ENCODE assay signal across 20 cellular contexts in genomic region chr1:3711381-3711779, GRCh38. TPM values are rescaled to one million over a fixed set of nuclear protein-coding genes. Genes with fewer than 3 reads are reported as not detected.
DNase-seq lines count a peak whose midpoint lies in the region; ATAC-seq, FAIRE-seq and TF ChIP-seq lines count a peak whose summit lies in the region.
"Had no signal": no experiment of that assay in that cellular context is flagged by ENCODE, and none has a peak within 500 bp of the region (broad histone marks: within the 10 kb centered on the region; RNA-seq: fewer than 3 reads in every experiment).

No MANE protein-coding gene starts in this region.

- H3K27ac ChIP-seq in HEK293 (ENCODE audit: extremely low read depth, low read depth, low read length) (no peak overlapping the region), RWPE2 (ENCODE audit: poor library complexity, severe bottlenecking) (peak overlapping the region; percentile 60), H1 (ENCODE audit: low read depth, low read length) (no peak overlapping the region), keratinocyte (ENCODE audit: control insufficient read depth, insufficient read depth, low read length) (no peak overlapping the region)
- H3K27ac ChIP-seq in CD8-positive, alpha-beta T cell (ENCODE audit: low read depth, low read length): no peak overlapping the region
- H3K27ac ChIP-seq: BLaER1 treated with 17β-estradiol and CSF1 and Interleukin-3, amounts not matched to agents 10 nM and 100 nM had no signal

- CTCF ChIA-PET in HEK293 (lab: Yijun Ruan, JAX) (interaction anchor here (2.0 kb wide), 1 partner anchor 13 kb away, joined by 11 read pairs; no protein-coding TSS in a partner anchor), H1 (lab: Charles Lee; ENCODE audit: partially characterized antibody) (interaction anchor here (0.7 to 6.3 kb wide), 7 partner anchors 8 to 29 kb away, joined by 3 to 49 read pairs (median 5); no protein-coding TSS in a partner anchor)
- CTCF ChIA-PET in CD8-positive, alpha-beta T cell (lab: Charles Lee): interaction anchor here (1.7 to 2.7 kb wide), 2 partner anchors 10 to 13 kb away, joined by 6 to 7 read pairs; no protein-coding TSS in a partner anchor

- no peak overlapping the region for H2BK120ac ChIP-seq in H1 (replicated peaks; ENCODE audit: low read depth, low read length)

- H4K20me1 ChIP-seq in H1 (replicated peaks in 1 of 2; ENCODE audit: control insufficient read depth in 1 of 2, insufficient read depth in 2 of 2, low read length in 2 of 2) (peaks cover 6 to 19% of the 10 kb centered on the region in 2 experiments), keratinocyte (ENCODE audit: control insufficient read depth, extremely low read depth, insufficient read depth, low read length) (no peaks in the 10 kb centered on the region)

- no peak overlapping the region for H3K23ac ChIP-seq in H1 (ENCODE audit: insufficient read length)

- H3K4me1 Mint-ChIP-seq in CD8-positive, alpha-beta T cell (ENCODE audit: low read depth): no peaks in the 10 kb centered on the region
- no peaks in the 10 kb centered on the region for H3K4me1 Mint-ChIP-seq in activated T-helper 1 cell treated with anti-CD3 and anti-CD28 coated beads, Interleukin-12 subunit alpha, Interleukin-12 subunit beta, Interleukin-2, Interleukin-4 antibody, amounts not matched to agents 30 ng/mL and 10 ng/mL and 1 ng/mL, durations not matched to agents 14 hours and 24 hours and 36 hours (ENCODE audit: low read depth)
- H3K4me1 Mint-ChIP-seq: CD4-positive, CD25-positive, alpha-beta regulatory T cell had no signal

- H3K4me1 ChIP-seq in HEK293 (ENCODE audit: control insufficient read depth, insufficient read depth, low read length) (no peaks in the 10 kb centered on the region), RWPE2 (ENCODE audit: insufficient read depth, poor library complexity, severe bottlenecking) (peaks cover 23% of the 10 kb centered on the region), H1 (replicated peaks in 1 of 4; ENCODE audit: control insufficient read depth in 3 of 4, insufficient read depth in 4 of 4, low read length in 3 of 4) (peaks cover 4 to 32% (median 27%) of the 10 kb centered on the region in 4 experiments), keratinocyte (ENCODE audit: control insufficient read depth, extremely low read depth, insufficient read depth, low read length) (peaks cover 49% of the 10 kb centered on the region)
- no peaks in the 10 kb centered on the region for H3K4me1 ChIP-seq in CD8-positive, alpha-beta T cell (ENCODE audit: insufficient read depth, low read length)
- H3K4me1 ChIP-seq: HAP-1 had no signal

- H2AFZ ChIP-seq in H1 (ENCODE audit: low read length) (no peak overlapping the region), keratinocyte (ENCODE audit: control insufficient read depth, low read length) (no peak overlapping the region)

- H3K9me1 ChIP-seq in keratinocyte (ENCODE audit: control insufficient read depth, extremely low read depth, insufficient read depth, low read length): no peaks in the 10 kb centered on the region

- WGBS in H1 (ENCODE audit: extremely low coverage in 1 of 2, insufficient coverage in 1 of 2, insufficient read length in 1 of 2, insufficient replicate concordance in 2 of 2, low coverage in 1 of 2, low lambda C conversion rate in 2 of 2, missing lambda C conversion rate in 1 of 2), 2 experiments: 83% methylated on average over 11 of the region's 11 CpGs; no CpG with 5 or more reads in 1 of the 2 experiments

- H4K91ac ChIP-seq in H1 (replicated peaks; ENCODE audit: insufficient read length, low read length): no peak overlapping the region

- peaks cover 25% of the 10 kb centered on the region for H3K27me3 Mint-ChIP-seq in CD8-positive, alpha-beta T cell (ENCODE audit: low read depth)
- H3K27me3 Mint-ChIP-seq in activated T-helper 1 cell treated with anti-CD3 and anti-CD28 coated beads, Interleukin-12 subunit alpha, Interleukin-12 subunit beta, Interleukin-2, Interleukin-4 antibody, amounts not matched to agents 30 ng/mL and 10 ng/mL and 1 ng/mL, durations not matched to agents 14 hours and 24 hours and 36 hours (ENCODE audit: insufficient read depth): peaks cover 5% of the 10 kb centered on the region
- H3K27me3 Mint-ChIP-seq: CD4-positive, CD25-positive, alpha-beta regulatory T cell had no signal

- no peak overlapping the region for H3K27ac Mint-ChIP-seq in CD8-positive, alpha-beta T cell
- H3K27ac Mint-ChIP-seq in activated T-helper 1 cell treated with anti-CD3 and anti-CD28 coated beads, Interleukin-12 subunit alpha, Interleukin-12 subunit beta, Interleukin-2, Interleukin-4 antibody, amounts not matched to agents 30 ng/mL and 10 ng/mL and 1 ng/mL, durations not matched to agents 14 hours and 24 hours and 36 hours: no peak overlapping the region
- H3K27ac Mint-ChIP-seq: HFFc6 had no signal

- ATAC-seq in RWPE2 (ENCODE audit: low read depth): no peak
- ATAC-seq in CD8-positive, alpha-beta T cell: no peak

- no peak for TF ChIP-seq RAD21 in H1 (IDR thresholded peaks at IDR 0.05 in 1 of 2, conservative IDR thresholded peaks at IDR 0.05 in 1 of 2; ENCODE audit: low read depth in 2 of 2, low read length in 2 of 2)

- TF ChIP-seq EP300 in H1 (IDR thresholded peaks at IDR 0.05; ENCODE audit: borderline replicate concordance in 1 of 2, low read depth in 2 of 2, low read length in 2 of 2): no peak

- TF ChIP-seq POLR2A in H1 (IDR thresholded peaks at IDR 0.05; ENCODE audit: control extremely low read depth in 1 of 2, low read depth in 2 of 2, low read length in 2 of 2): no peak

- no peak overlapping the region for H3K4me2 ChIP-seq in H1 (ENCODE audit: insufficient read depth in 1 of 2, low read depth in 2 of 2, low read length in 2 of 2)
- peak overlapping the region; percentile 69 for H3K4me2 ChIP-seq in keratinocyte (ENCODE audit: control insufficient read depth, extremely low read depth, insufficient read depth, low read depth, low read length)
- H3K4me2 ChIP-seq: BLaER1 treated with 17β-estradiol and CSF1 and Interleukin-3, amounts not matched to agents 10 nM and 100 nM had no signal

- intact Hi-C loops in CD8-positive, alpha-beta T cell (cut with DNase I, micrococcal nuclease): no loop called here
- intact Hi-C loops in activated T-helper 1 cell treated with anti-CD3 and anti-CD28 coated beads, Interleukin-12 subunit alpha, Interleukin-12 subunit beta, Interleukin-2, Interleukin-4 antibody, amounts not matched to agents 30 ng/mL and 10 ng/mL and 1 ng/mL, durations not matched to agents 14 hours and 24 hours and 36 hours (cut with micrococcal nuclease): no loop called here

- no peaks in the 10 kb centered on the region for H3K9me3 Mint-ChIP-seq in CD8-positive, alpha-beta T cell
- no peaks in the 10 kb centered on the region for H3K9me3 Mint-ChIP-seq in activated T-helper 1 cell treated with anti-CD3 and anti-CD28 coated beads, Interleukin-12 subunit alpha, Interleukin-12 subunit beta, Interleukin-2, Interleukin-4 antibody, amounts not matched to agents 30 ng/mL and 10 ng/mL and 1 ng/mL, durations not matched to agents 14 hours and 24 hours and 36 hours
- H3K9me3 Mint-ChIP-seq: HFFc6 had no signal

- H3K4me3 Mint-ChIP-seq in CD8-positive, alpha-beta T cell: no peak overlapping the region
- no peak overlapping the region for H3K4me3 Mint-ChIP-seq in activated T-helper 1 cell treated with anti-CD3 and anti-CD28 coated beads, Interleukin-12 subunit alpha, Interleukin-12 subunit beta, Interleukin-2, Interleukin-4 antibody, amounts not matched to agents 30 ng/mL and 10 ng/mL and 1 ng/mL, durations not matched to agents 14 hours and 24 hours and 36 hours
- H3K4me3 Mint-ChIP-seq: CD4-positive, CD25-positive, alpha-beta regulatory T cell; HFFc6 had no signal

- no peak overlapping the region for H4K5ac ChIP-seq in H1 (ENCODE audit: insufficient read length, low read depth, low read length)

- H3K36me3 ChIP-seq in HEK293 (ENCODE audit: control insufficient read depth in 2 of 2, insufficient read depth in 1 of 2, low read length in 2 of 2): peaks cover 0 to 39% of the 10 kb centered on the region in 2 experiments; a peak in 1 of 3 replicates
- no peaks in the 10 kb centered on the region for H3K36me3 ChIP-seq in RWPE2 (ENCODE audit: low read depth)
- no peaks in the 10 kb centered on the region for H3K36me3 ChIP-seq in H1 (ENCODE audit: control insufficient read depth in 2 of 4, insufficient read depth in 4 of 4, low read length in 3 of 4)
- no peaks in the 10 kb centered on the region for H3K36me3 ChIP-seq in keratinocyte (ENCODE audit: control insufficient read depth in 2 of 2, extremely low read depth in 1 of 2, insufficient read depth in 2 of 2, low read length in 2 of 2)
- H3K36me3 ChIP-seq in CD8-positive, alpha-beta T cell (ENCODE audit: insufficient read depth, low read length): no peaks in the 10 kb centered on the region
- H3K36me3 ChIP-seq: BLaER1 treated with 17β-estradiol and CSF1 and Interleukin-3, amounts not matched to agents 10 nM and 100 nM; HAP-1 had no signal

- no peak overlapping the region; the same call in 1 of the 2 replicates for H3K18ac ChIP-seq in H1 (ENCODE audit: extremely low read depth, low read length)

- no peak overlapping the region for H2BK15ac ChIP-seq in H1 (ENCODE audit: low read length)

- H3K9ac ChIP-seq in H1 (replicated peaks in 1 of 4; ENCODE audit: extremely low read depth in 1 of 4, low read depth in 3 of 4, low read length in 3 of 4) (no peak overlapping the region; a peak in 1 of 7 replicates), keratinocyte (ENCODE audit: control insufficient read depth, extremely low read depth, insufficient read depth, low read length) (peak overlapping the region; percentile 9)
- H3K9ac ChIP-seq: BLaER1 treated with 17β-estradiol and CSF1 and Interleukin-3, amounts not matched to agents 10 nM and 100 nM had no signal

- H2BK12ac ChIP-seq in H1 (ENCODE audit: low read depth, low read length): no peak overlapping the region; the same call in 1 of the 2 replicates

- H3K4ac ChIP-seq in H1 (replicated peaks; ENCODE audit: insufficient read length, low read depth, low read length): peak overlapping the region; percentile 32

- H3K79me2 ChIP-seq in H1 (ENCODE audit: control insufficient read depth in 1 of 2, insufficient read depth in 2 of 2, low read length in 2 of 2): no peaks in the 10 kb centered on the region
- no peaks in the 10 kb centered on the region for H3K79me2 ChIP-seq in keratinocyte (ENCODE audit: control insufficient read depth, insufficient read depth, low read length)

- H4K8ac ChIP-seq in H1 (ENCODE audit: extremely low read depth, insufficient read depth, low read length): no peak overlapping the region

- no peak overlapping the region for H3K14ac ChIP-seq in H1 (ENCODE audit: insufficient read length)

- H3K23me2 ChIP-seq in H1 (ENCODE audit: low read depth, low read length): no peaks in the 10 kb centered on the region; the same call in 1 of the 2 replicates

- H3K27me3 ChIP-seq in RWPE2 (ENCODE audit: insufficient read depth, poor library complexity, severe bottlenecking): no peaks in the 10 kb centered on the region
- peaks cover 0 to 17% (median 7%) of the 10 kb centered on the region in 4 experiments; a peak in 4 of 7 replicates for H3K27me3 ChIP-seq in H1 (replicated peaks in 1 of 4; ENCODE audit: control insufficient read depth in 3 of 4, extremely low read depth in 1 of 4, insufficient read depth in 3 of 4, low read length in 3 of 4)
- H3K27me3 ChIP-seq in keratinocyte (ENCODE audit: control insufficient read depth, extremely low read depth, insufficient read depth, low read length): peaks cover 22% of the 10 kb centered on the region
- H3K27me3 ChIP-seq in CD8-positive, alpha-beta T cell (ENCODE audit: insufficient read depth, low read length): no peaks in the 10 kb centered on the region

- H2BK20ac ChIP-seq in H1 (ENCODE audit: low read length): no peak overlapping the region

- H3K56ac ChIP-seq in H1 (replicated peaks; ENCODE audit: insufficient read length, low read depth, low read length): no peak overlapping the region

- H3K79me1 ChIP-seq in H1 (ENCODE audit: low read depth, low read length): no peaks in the 10 kb centered on the region; the same call in 1 of the 2 replicates

- no peaks in the 10 kb centered on the region for H3K36me3 Mint-ChIP-seq in CD8-positive, alpha-beta T cell
- H3K36me3 Mint-ChIP-seq in activated T-helper 1 cell treated with anti-CD3 and anti-CD28 coated beads, Interleukin-12 subunit alpha, Interleukin-12 subunit beta, Interleukin-2, Interleukin-4 antibody, amounts not matched to agents 30 ng/mL and 10 ng/mL and 1 ng/mL, durations not matched to agents 14 hours and 24 hours and 36 hours (ENCODE audit: low read depth): no peaks in the 10 kb centered on the region
- H3K36me3 Mint-ChIP-seq: CD4-positive, CD25-positive, alpha-beta regulatory T cell had no signal

- FAIRE-seq in H1 (lab: Jason Lieb, UNC) (no peak), keratinocyte (lab: Jason Lieb, UNC) (no peak)
- FAIRE-seq: D721Med, GM19239 had no signal

- DNase-seq in RWPE2 (ENCODE audit: low spot score): no peak
- DNase-seq in H1 (ENCODE audit: low read depth in 1 of 2, low spot score in 2 of 2): no peak
- DNase-seq in keratinocyte (ENCODE audit: low read depth, low spot score): no peak
- no peak for DNase-seq in CD8-positive, alpha-beta T cell
- no peak for DNase-seq in activated T-helper 1 cell treated with anti-CD3 and anti-CD28 coated beads, Interleukin-12 subunit alpha, Interleukin-12 subunit beta, Interleukin-2, Interleukin-4 antibody, amounts not matched to agents 30 ng/mL and 10 ng/mL and 1 ng/mL, durations not matched to agents 14 hours and 24 hours and 36 hours (ENCODE audit: low spot score)
- no peak for DNase-seq in HPDE6-E6E7 (ENCODE audit: extremely low spot score)
- no peak for DNase-seq in GM10266 (ENCODE audit: extremely low spot score)
- DNase-seq: ACHN; CD4-positive, CD25-positive, alpha-beta regulatory T cell; DMS153; EL; GDM1; GOT3; HFFc6 had no signal

- dilution Hi-C loops in keratinocyte (cut with MboI; ENCODE audit: extremely low pct_ligation_motif_present, low sequenced_read_pairs): no loop called here

- POLR2A ChIA-PET in HEK293 (lab: Yijun Ruan, JAX) (no interaction called here), H1 (lab: Charles Lee; ENCODE audit: partially characterized antibody) (interaction anchor here (1.8 kb wide), 1 partner anchor 55 kb away, joined by 4 read pairs; no protein-coding TSS in a partner anchor)
- POLR2A ChIA-PET in CD8-positive, alpha-beta T cell (lab: Charles Lee): no interaction called here

- H3K4me3 ChIP-seq in HEK293 (ENCODE audit: low read depth, low read length) (no peak overlapping the region), RWPE2 (ENCODE audit: severe bottlenecking) (no peak overlapping the region), H1 (ENCODE audit: extremely low read depth in 1 of 4, insufficient read depth in 2 of 4, low read depth in 3 of 4, low read length in 4 of 4) (no peak overlapping the region), keratinocyte (ENCODE audit: control insufficient read depth in 2 of 3, extremely low read depth in 1 of 3, insufficient read depth in 2 of 3, low read depth in 1 of 3, low read length in 3 of 3) (peak overlapping the region in 1 of 3 experiments; percentile 5)
- no peak overlapping the region for H3K4me3 ChIP-seq in CD8-positive, alpha-beta T cell (ENCODE audit: low read depth, low read length)
- H3K4me3 ChIP-seq: BLaER1 treated with 17β-estradiol and CSF1 and Interleukin-3, amounts not matched to agents 10 nM and 100 nM; HAP-1 had no signal

- no peak for TF ChIP-seq CTCF in HEK293 (tag by site-specific recombination; IDR thresholded peaks at IDR 0.05)
- no peak for TF ChIP-seq CTCF in RWPE2 (IDR thresholded peaks at IDR 0.05; ENCODE audit: poor library complexity, severe bottlenecking)
- TF ChIP-seq CTCF in H1 (IDR thresholded peaks at IDR 0.05; ENCODE audit: control extremely low read depth in 1 of 3, insufficient read depth in 1 of 3, low read depth in 1 of 3, low read length in 3 of 3): no peak
- TF ChIP-seq CTCF in keratinocyte (optimal IDR thresholded peaks at IDR 0.05 in 1 of 3, IDR thresholded peaks at IDR 0.05 in 1 of 3, conservative IDR thresholded peaks at IDR 0.05 in 1 of 3; ENCODE audit: extremely low read depth in 1 of 3, insufficient read depth in 2 of 3, low read length in 3 of 3): no peak
- TF ChIP-seq CTCF in CD8-positive, alpha-beta T cell (IDR thresholded peaks at IDR 0.05): no peak
- TF ChIP-seq CTCF in GM10266 (IDR thresholded peaks at IDR 0.05; ENCODE audit: control insufficient read depth, insufficient read depth, low read depth, missing control alignments): no peak

- H3K9me3 ChIP-seq in HEK293 (ENCODE audit: control insufficient read depth, insufficient read depth, low read depth, low read length): no peaks in the 10 kb centered on the region
- H3K9me3 ChIP-seq in RWPE2 (ENCODE audit: severe bottlenecking): no peaks in the 10 kb centered on the region
- H3K9me3 ChIP-seq in H1 (ENCODE audit: insufficient read depth in 2 of 2, low read depth in 1 of 2, low read length in 1 of 2): no peaks in the 10 kb centered on the region
- no peaks in the 10 kb centered on the region for H3K9me3 ChIP-seq in keratinocyte (ENCODE audit: control insufficient read depth, low read depth, low read length)
- H3K9me3 ChIP-seq in CD8-positive, alpha-beta T cell (ENCODE audit: low read length): no peaks in the 10 kb centered on the region
- H3K9me3 ChIP-seq: BLaER1 treated with 17β-estradiol and CSF1 and Interleukin-3, amounts not matched to agents 10 nM and 100 nM; HAP-1 had no signal

- H2BK5ac ChIP-seq in H1 (ENCODE audit: low read depth, low read length): no peak overlapping the region

- no peak overlapping the region for H2AK5ac ChIP-seq in H1 (ENCODE audit: low read depth, low read length)

RNA-seq across cellular contexts. Expression of gene CCDC27, which starts 40.9 kb away (rescaled TPM):
- total RNA-seq in H1 (2021; fragmentation: NEBNext Ultra II Directional; extraction: Animal tissue kit (Norgen Biotek cat#: 25700)): not detected in 2 replicates
- polyA plus RNA-seq in H1 (2011; rRNA removed): 0.15 and 0.17 TPM in 2 replicates
- polyA plus RNA-seq in H1 (2011; cell fraction: cytosol; rRNA removed): 0.12 TPM
- 0.26 TPM for polyA plus RNA-seq in H1 (2011; cell fraction: nucleus; rRNA removed)
- 0.08 to 0.36 TPM (median 0.20 TPM) in 4 replicates for polyA plus RNA-seq in H1 (2012, experiment 1 of 2)
- polyA plus RNA-seq in H1 (2012, experiment 2 of 2): not detected
- polyA plus RNA-seq in H1 (2013, experiment 1 of 2): 0.04 TPM
- polyA plus RNA-seq in H1 (2013, experiment 2 of 2): 0.06 TPM
- polyA minus RNA-seq in H1 (2011; rRNA and poly(A)+ RNA removed): 0.12 and 0.25 TPM in 2 replicates
- not detected for polyA minus RNA-seq in H1 (2011; cell fraction: cytosol; rRNA and poly(A)+ RNA removed)
- 0.20 TPM for polyA minus RNA-seq in H1 (2011; cell fraction: nucleus; rRNA and poly(A)+ RNA removed)
- not detected in 3 replicates for polyA plus RNA-seq in keratinocyte
- not detected for polyA plus RNA-seq in keratinocyte (2011; ENCODE audit: low read depth)
- polyA plus RNA-seq in keratinocyte (2011; cell fraction: cytosol; rRNA removed): not detected in 2 replicates
- polyA plus RNA-seq in keratinocyte (2011; cell fraction: nucleus; rRNA removed): not detected in 2 replicates
- not detected in 2 replicates for polyA plus RNA-seq in keratinocyte (2012; ENCODE audit: low replicate concordance)
- not detected in 3 replicates for polyA minus RNA-seq in keratinocyte
- not detected for polyA minus RNA-seq in keratinocyte (2011; cell fraction: cytosol; rRNA and poly(A)+ RNA removed)
- polyA minus RNA-seq in keratinocyte (2011; cell fraction: nucleus; rRNA and poly(A)+ RNA removed): not detected in 2 replicates
- not detected for total RNA-seq in CD8-positive, alpha-beta T cell
- not detected in 2 replicates for total RNA-seq in activated T-helper 1 cell treated with anti-CD3 and anti-CD28 coated beads, Interleukin-12 subunit alpha, Interleukin-12 subunit beta, Interleukin-2, Interleukin-4 antibody, amounts not matched to agents 30 ng/mL and 10 ng/mL and 1 ng/mL, durations not matched to agents 14 hours and 24 hours and 36 hours
- total RNA-seq: A172; CD4-positive, CD25-positive, alpha-beta regulatory T cell; HFFc6 had no signal
- polyA plus RNA-seq: CD4-positive, CD25-positive, alpha-beta regulatory T cell had no signal

RNA-seq across cellular contexts. Expression of gene TP73, which starts 59.1 kb away (rescaled TPM):
- 2.9 and 3.1 TPM in 2 replicates for total RNA-seq in H1 (2021; fragmentation: NEBNext Ultra II Directional; extraction: Animal tissue kit (Norgen Biotek cat#: 25700))
- polyA plus RNA-seq in H1 (2011; rRNA removed): 2.6 and 4.2 TPM in 2 replicates
- 1.3 TPM for polyA plus RNA-seq in H1 (2011; cell fraction: cytosol; rRNA removed)
- polyA plus RNA-seq in H1 (2011; cell fraction: nucleus; rRNA removed): 8.4 TPM
- 1.2 to 3.8 TPM (median 2.8 TPM) in 4 replicates for polyA plus RNA-seq in H1 (2012, experiment 1 of 2)
- 1.3 TPM for polyA plus RNA-seq in H1 (2012, experiment 2 of 2)
- 2.1 TPM for polyA plus RNA-seq in H1 (2013, experiment 1 of 2)
- 2.3 TPM for polyA plus RNA-seq in H1 (2013, experiment 2 of 2)
- polyA minus RNA-seq in H1 (2011; rRNA and poly(A)+ RNA removed): 1.9 and 3.5 TPM in 2 replicates
- 3.4 TPM for polyA minus RNA-seq in H1 (2011; cell fraction: cytosol; rRNA and poly(A)+ RNA removed)
- polyA minus RNA-seq in H1 (2011; cell fraction: nucleus; rRNA and poly(A)+ RNA removed): 6.7 TPM
- 0.10 to 0.23 TPM (median 0.14 TPM) in 3 replicates for polyA plus RNA-seq in keratinocyte
- polyA plus RNA-seq in keratinocyte (2011; ENCODE audit: low read depth): 0.12 TPM
- polyA plus RNA-seq in keratinocyte (2011; cell fraction: cytosol; rRNA removed): 0.05 and 0.14 TPM in 2 replicates
- 0.15 and 0.41 TPM in 2 replicates for polyA plus RNA-seq in keratinocyte (2011; cell fraction: nucleus; rRNA removed)
- 0.14 and 0.36 TPM in 2 replicates for polyA plus RNA-seq in keratinocyte (2012; ENCODE audit: low replicate concordance)
- 0.10 to 0.56 TPM (median 0.10 TPM) in 3 replicates for polyA minus RNA-seq in keratinocyte
- polyA minus RNA-seq in keratinocyte (2011; cell fraction: cytosol; rRNA and poly(A)+ RNA removed): not detected
- polyA minus RNA-seq in keratinocyte (2011; cell fraction: nucleus; rRNA and poly(A)+ RNA removed): not detected in 2 replicates
- total RNA-seq in CD8-positive, alpha-beta T cell: not detected
- total RNA-seq in activated T-helper 1 cell treated with anti-CD3 and anti-CD28 coated beads, Interleukin-12 subunit alpha, Interleukin-12 subunit beta, Interleukin-2, Interleukin-4 antibody, amounts not matched to agents 30 ng/mL and 10 ng/mL and 1 ng/mL, durations not matched to agents 14 hours and 24 hours and 36 hours: 1.4 and 1.5 TPM in 2 replicates
- total RNA-seq: CD4-positive, CD25-positive, alpha-beta regulatory T cell; HFFc6 had no signal
